25 cellular contexts compared by ENCODE assay signal in genomic region chr6:132505158-132505557, GRCh38. TPM values are rescaled to one million over a fixed set of nuclear protein-coding genes. Genes with fewer than 3 reads are reported as not detected.
DNase-seq lines count a peak whose midpoint lies in the region; ATAC-seq and TF ChIP-seq lines count a peak whose summit lies in the region.
"Had no signal": no experiment of that assay in that cellular context is flagged by ENCODE, and none has a peak within 500 bp of the region (broad histone marks: within the 10 kb centered on the region; RNA-seq: fewer than 3 reads in every experiment).

No MANE protein-coding gene starts in this region.

- no peaks in the 10 kb centered on the region for H3K27me3 Mint-ChIP-seq in CD4-positive, alpha-beta T cell
- H3K27me3 Mint-ChIP-seq in activated T-cell treated with anti-CD3 and anti-CD28 coated beads, Interleukin-2, amount 50 U/mL, for 24 hours, result no peaks in the 10 kb centered on the region

- no peak overlapping the region for H3K27ac Mint-ChIP-seq in CD4-positive, alpha-beta T cell
- no peak overlapping the region for H3K27ac Mint-ChIP-seq in activated T-cell treated with anti-CD3 and anti-CD28 coated beads, Interleukin-2, amount 50 U/mL, for 24 hours
- H3K27ac Mint-ChIP-seq: CD8-positive, alpha-beta T cell had no signal

- POLR2A ChIA-PET in CD4-positive, alpha-beta T cell (lab: Charles Lee), result no interaction called here

- peaks cover 51% of the 10 kb centered on the region for H3K4me1 Mint-ChIP-seq in CD4-positive, alpha-beta T cell (ENCODE audit: low read depth)
- peaks cover 32% of the 10 kb centered on the region for H3K4me1 Mint-ChIP-seq in activated T-cell treated with anti-CD3 and anti-CD28 coated beads, Interleukin-2, amount 50 U/mL, for 24 hours (ENCODE audit: low read depth)
- H3K4me1 Mint-ChIP-seq: neural crest cell had no signal

- H3K27me3 ChIP-seq in CD4-positive, alpha-beta T cell (ENCODE audit: control insufficient read depth, insufficient read depth, low read length), result no peaks in the 10 kb centered on the region
- H3K27me3 ChIP-seq: esophagus squamous epithelium, suprapubic skin had no signal

- H3K4me3 Mint-ChIP-seq in CD4-positive, alpha-beta T cell, result no peak overlapping the region
- H3K4me3 Mint-ChIP-seq in activated T-cell treated with anti-CD3 and anti-CD28 coated beads, Interleukin-2, amount 50 U/mL, for 24 hours, result no peak overlapping the region
- H3K4me3 Mint-ChIP-seq: CD8-positive, alpha-beta T cell; neural crest cell had no signal

- peak; percentile 78 for DNase-seq in pons (ENCODE audit: low spot score)
- no peak for DNase-seq in CD4-positive, alpha-beta T cell
- DNase-seq in activated T-cell treated with anti-CD3 and anti-CD28 coated beads, Interleukin-2, amount 50 U/mL, for 24 hours, result no peak
- DNase-seq in T1000 (lab: John Stamatoyannopoulos, UW), result no peak
- DNase-seq in stimulated activated naive CD8-positive, alpha-beta T cell treated with anti-CD3 and anti-CD28 coated beads, Interleukin-15, Interleukin-2, amounts not matched to agents 100 U/mL and 50 U/mL, for 24 hours, result no peak
- DNase-seq: activated CD4-positive, alpha-beta T cell treated with anti-CD3 and anti-CD28 coated beads, Interleukin-2, amount 50 U/mL, for 1 hour; activated CD8-positive, alpha-beta memory T cell treated with anti-CD3 and anti-CD28 coated beads, Interleukin-2, amount 50 U/mL, for 4 hours; activated gamma-delta T cell; CD8-positive, alpha-beta T cell; DMS53; esophagus squamous epithelium; Kasumi-1; mesendoderm; NCI-H1105; NCI-H524; stimulated activated CD8-positive, alpha-beta memory T cell treated with anti-CD3 and anti-CD28 coated beads, Interleukin-4, amount 100 ng/mL, for 48 hours; T-helper 1 cell had no signal

- peak overlapping the region; percentile 58 for H3K27ac ChIP-seq in angular gyrus (ENCODE audit: low read depth, low read length)
- H3K27ac ChIP-seq in CD4-positive, alpha-beta T cell (ENCODE audit: low read depth, low read length), result no peak overlapping the region
- H3K27ac ChIP-seq: suprapubic skin had no signal

- CTCF ChIA-PET in CD4-positive, alpha-beta T cell (lab: Charles Lee), result interaction anchor here (0.7 to 1.2 kb wide), 3 partner anchors 21 to 61 kb away, joined by 3 to 4 read pairs (median 3); no protein-coding TSS in a partner anchor

- intact Hi-C loops in CD4-positive, alpha-beta T cell (cut with DNase I, micrococcal nuclease), result loop anchor here in 1 of 2 experiments (10.0 kb wide), 1 partner anchor 870 kb away; the partner anchor contains the start of gene ENPP3

- no peaks in the 10 kb centered on the region for H3K9me3 ChIP-seq in CD4-positive, alpha-beta T cell (ENCODE audit: control insufficient read depth, low read length)
- H3K9me3 ChIP-seq: esophagus squamous epithelium, suprapubic skin had no signal

- no peak for TF ChIP-seq CTCF in CD4-positive, alpha-beta T cell (IDR thresholded peaks at IDR 0.05)

- peaks cover 36% of the 10 kb centered on the region for H3K36me3 Mint-ChIP-seq in CD4-positive, alpha-beta T cell (ENCODE audit: low read depth)
- peaks cover 36% of the 10 kb centered on the region for H3K36me3 Mint-ChIP-seq in activated T-cell treated with anti-CD3 and anti-CD28 coated beads, Interleukin-2, amount 50 U/mL, for 24 hours (ENCODE audit: low read depth)

- ATAC-seq in GM18519 (IDR thresholded peaks at IDR 0.05; ENCODE audit: low FRiP score, unreplicated experiment) (peak; percentile 41), GM21825 (IDR thresholded peaks at IDR 0.05; ENCODE audit: unreplicated experiment) (peak; percentile 45)
- no peak for ATAC-seq in CD4-positive, alpha-beta T cell (ENCODE audit: poor library complexity)
- ATAC-seq in stimulated activated naive CD8-positive, alpha-beta T cell treated with anti-CD3 and anti-CD28 coated beads, Interleukin-15, Interleukin-2, amounts not matched to agents 100 U/mL and 50 U/mL, for 24 hours, result no peak
- ATAC-seq: CD8-positive, alpha-beta T cell; Right ventricle myocardium inferior had no signal

- H3K9me3 Mint-ChIP-seq in CD4-positive, alpha-beta T cell, result no peaks in the 10 kb centered on the region
- no peaks in the 10 kb centered on the region for H3K9me3 Mint-ChIP-seq in activated T-cell treated with anti-CD3 and anti-CD28 coated beads, Interleukin-2, amount 50 U/mL, for 24 hours
- H3K9me3 Mint-ChIP-seq: CD8-positive, alpha-beta T cell had no signal

RNA-seq across cellular contexts. Expression of gene STX7, which starts 7.8 kb away (rescaled TPM):
- 1 to 10 TPM; 4.3 to 5.9 TPM for total RNA-seq in CD4-positive, alpha-beta T cell

RNA-seq across cellular contexts. Expression of gene TAAR9, which starts 32.9 kb away (rescaled TPM):
- not detected for total RNA-seq in CD4-positive, alpha-beta T cell
- total RNA-seq: CD8-positive, alpha-beta T cell; esophagus squamous epithelium; HT1080; neural crest cell; Right ventricle myocardium inferior; smooth muscle cell; suprapubic skin had no signal

RNA-seq across cellular contexts. Expression of gene TAAR8, which starts 47.3 kb away (rescaled TPM):
- not detected for total RNA-seq in CD4-positive, alpha-beta T cell
- total RNA-seq: CD8-positive, alpha-beta T cell; esophagus squamous epithelium; HT1080; neural crest cell; Right ventricle myocardium inferior; smooth muscle cell; suprapubic skin had no signal

Comparison
In these comparisons a context has a peak if more than half of its experiments do, and no peak if none do; other contexts are left out.
1. ATAC-seq: peak in GM18519 (single experiment) and GM21825 (single experiment); none in CD4-positive, alpha-beta T cell (single experiment) and stimulated activated naive CD8-positive, alpha-beta T cell treated with anti-CD3 and anti-CD28 coated beads, Interleukin-15, Interleukin-2, amounts not matched to agents 100 U/mL and 50 U/mL, for 24 hours (single experiment).